8 cellular contexts compared by ENCODE assay signal in the genomic region with DNA sequence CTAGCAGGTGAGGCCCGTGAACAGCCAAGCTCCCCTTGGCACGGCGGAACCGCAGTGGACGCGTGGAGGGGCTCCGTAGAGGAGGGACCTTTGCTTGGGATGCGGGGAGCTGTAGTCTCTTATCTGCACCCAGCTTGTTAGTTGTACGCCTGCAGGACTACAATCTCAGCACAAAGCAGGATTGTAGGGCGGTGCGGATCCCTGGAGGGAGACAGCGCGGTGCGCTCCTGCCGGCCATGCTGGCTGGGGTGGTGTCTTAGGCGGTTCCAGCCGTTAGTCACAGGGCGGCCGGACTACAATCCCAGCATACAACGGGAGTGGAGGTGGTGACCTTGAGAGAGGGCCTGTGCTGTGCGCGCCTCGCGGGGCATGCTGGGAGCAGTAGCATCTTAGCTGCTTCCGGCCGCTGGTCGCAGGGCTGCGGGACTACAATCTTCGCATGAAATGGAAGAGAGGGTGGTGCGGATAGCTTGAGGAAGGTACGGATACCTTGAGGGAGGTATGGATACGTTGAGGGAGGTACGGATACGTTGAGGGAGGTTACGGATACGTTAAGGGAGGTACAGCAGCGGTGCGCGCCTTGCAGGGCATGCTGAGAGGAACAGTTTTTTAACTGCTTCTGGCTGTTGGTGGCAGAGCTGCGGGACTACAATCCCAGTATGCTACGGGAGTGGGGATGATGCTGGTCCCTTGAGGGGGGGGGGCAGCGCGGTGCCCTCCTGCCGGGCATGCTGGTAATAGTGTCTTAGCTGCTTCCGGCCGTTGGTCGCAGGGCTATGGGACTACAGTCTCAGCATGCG.
A peak's percentile ranks its signal among the peaks of the same experiment; 100 is the strongest.
DNase-seq lines count a peak whose midpoint lies in the region; ATAC-seq and TF ChIP-seq lines count a peak whose summit lies in the region.

No MANE protein-coding gene starts in this region.

- H3K4me3 ChIP-seq in ovary (peak overlapping the region; percentile 72), thyroid gland (replicated peaks in 1 of 3) (peak overlapping the region; percentile 52 to 68 (median 57))

- TF ChIP-seq CTCF in GM10248 (IDR thresholded peaks at IDR 0.05; ENCODE audit: control extremely low read depth, extremely low read depth, low read depth, missing control alignments) (no peak), ovary (IDR thresholded peaks at IDR 0.05) (no peak), thyroid gland (IDR thresholded peaks at IDR 0.05) (no peak)

- H3K27me3 ChIP-seq in ovary (no peaks in the 10 kb centered on the region), thyroid gland (no peaks in the 10 kb centered on the region)

- TF ChIP-seq EP300 in ovary (IDR thresholded peaks at IDR 0.05), result no peak

- H3K4me3 Mint-ChIP-seq in activated naive CD8-positive, alpha-beta T cell treated with anti-CD3 and anti-CD28 coated beads, Interleukin-2, amount 10 ng/mL, durations not matched to agents 7 days and 5 days, result peak overlapping the region; percentile 99

- CTCF ChIA-PET in GM10248 (lab: Yijun Ruan, JAX), result interaction anchor here (0.9 to 1.3 kb wide), 3 partner anchors 9 to 533 kb away, joined by 4 to 5 read pairs (median 5); no protein-coding TSS in a partner anchor

- H3K4me1 ChIP-seq in ovary (ENCODE audit: insufficient read depth) (peaks cover 6% of the 10 kb centered on the region), thyroid gland (peaks cover 12 to 18% of the 10 kb centered on the region in 2 donors)

- peak overlapping the region; percentile 98 for H3K27ac Mint-ChIP-seq in activated naive CD8-positive, alpha-beta T cell treated with anti-CD3 and anti-CD28 coated beads, Interleukin-2, amount 10 ng/mL, durations not matched to agents 7 days and 5 days

- DNase-seq in GM10248 (ENCODE audit: extremely low spot score) (peak; percentile 92), NCI-H1092 treated with DMSO at 0.1 percent for 48 hours (lab: John Stamatoyannopoulos, UW) (peak; percentile 87), SKM-1 treated with dmso at 0.1 percent for 144 hours (lab: John Stamatoyannopoulos, UW; ENCODE audit: unreplicated experiment) (peak; percentile 94), Right ventricle myocardium inferior (ENCODE audit: missing footprints) (peak; percentile 97), ovary (peak; percentile 88 to 92 (median 89)), thyroid gland (peak; percentile 93 to 94)
- peak; percentile 87 for DNase-seq in activated naive CD8-positive, alpha-beta T cell treated with anti-CD3 and anti-CD28 coated beads, Interleukin-2, amount 10 ng/mL, durations not matched to agents 7 days and 5 days

- no peaks in the 10 kb centered on the region for H3K27me3 Mint-ChIP-seq in activated naive CD8-positive, alpha-beta T cell treated with anti-CD3 and anti-CD28 coated beads, Interleukin-2, amount 10 ng/mL, durations not matched to agents 7 days and 5 days

- POLR2A ChIA-PET in GM10248 (lab: Yijun Ruan, JAX), result no interaction called here
- POLR2A ChIA-PET in activated naive CD8-positive, alpha-beta T cell treated with anti-CD3 and anti-CD28 coated beads, Interleukin-2, amount 10 ng/mL, durations not matched to agents 7 days and 5 days (lab: Charles Lee), result interaction anchor here (1.0 to 1.6 kb wide), 4 partner anchors 10 to 1813 kb away, joined by 3 to 5 read pairs (median 4); partner anchors contain the start of gene POP4

- peaks cover 24% of the 10 kb centered on the region for H3K4me1 Mint-ChIP-seq in activated naive CD8-positive, alpha-beta T cell treated with anti-CD3 and anti-CD28 coated beads, Interleukin-2, amount 10 ng/mL, durations not matched to agents 7 days and 5 days

- H3K27ac ChIP-seq in ovary, result peak overlapping the region; percentile 68 to 89
- peak overlapping the region; percentile 66 to 83 (median 67) for H3K27ac ChIP-seq in thyroid gland

- intact Hi-C loops in Right ventricle myocardium inferior (cut with DNase I), result no loop called here
- intact Hi-C loops in ovary (cut with DNase I), result no loop called here
- intact Hi-C loops in thyroid gland (cut with DNase I), result no loop called here

- TF ChIP-seq POLR2A in ovary (IDR thresholded peaks at IDR 0.05) (peak; percentile 54), thyroid gland (IDR thresholded peaks at IDR 0.05) (peak in 1 of 2 donors; percentile 58)

- H3K36me3 Mint-ChIP-seq in activated naive CD8-positive, alpha-beta T cell treated with anti-CD3 and anti-CD28 coated beads, Interleukin-2, amount 10 ng/mL, durations not matched to agents 7 days and 5 days, result peaks cover 21% of the 10 kb centered on the region

- ATAC-seq in HG02610 (IDR thresholded peaks at IDR 0.05; ENCODE audit: unreplicated experiment) (peak; percentile 94), Right ventricle myocardium inferior (peak; percentile 99)
- ATAC-seq in activated naive CD8-positive, alpha-beta T cell treated with anti-CD3 and anti-CD28 coated beads, Interleukin-2, amount 10 ng/mL, durations not matched to agents 7 days and 5 days (ENCODE audit: low read depth), result peak; percentile 95

- H3K9me3 ChIP-seq in ovary, result no peaks in the 10 kb centered on the region
- no peaks in the 10 kb centered on the region for H3K9me3 ChIP-seq in thyroid gland

- H3K9me3 Mint-ChIP-seq in activated naive CD8-positive, alpha-beta T cell treated with anti-CD3 and anti-CD28 coated beads, Interleukin-2, amount 10 ng/mL, durations not matched to agents 7 days and 5 days, result peaks cover under 1% of the 10 kb centered on the region

- 0% methylated on average over 48 of the region's 48 CpGs for WGBS in ovary, 3 donors
- 1 to 2% methylated on average over 25 to 38 of the region's 48 CpGs for WGBS in thyroid gland, 2 donors

- no peaks in the 10 kb centered on the region for H3K36me3 ChIP-seq in ovary
- peaks cover 0 to 2% of the 10 kb centered on the region in 2 donors for H3K36me3 ChIP-seq in thyroid gland

Comparison
In these comparisons a context has a peak if more than half of its experiments do, and no peak if none do; other contexts are left out.
1. Peak in every context shown above with its lines: DNase-seq, ATAC-seq, H3K4me3 ChIP-seq and H3K27ac ChIP-seq.